In genomic region chr3:143234521-143234920, GRCh38 we compare ENCODE assay signal across 17 cellular contexts.
"Had no signal": no experiment of that assay in that cellular context is flagged by ENCODE, and none has a peak within 500 bp of the region (broad histone marks: within the 10 kb centered on the region; RNA-seq: fewer than 3 reads in every experiment).

No MANE protein-coding gene starts in this region.

- H3K4me3 Mint-ChIP-seq: activated T-cell treated with anti-CD3 and anti-CD28 coated beads, Interleukin-2, amount 50 U/mL, for 72 hours; T-helper 1 cell treated with Interleukin-12 subunit alpha and Interleukin-12 subunit beta and Interleukin-4 antibody, amounts not matched to agents 30 μg/mL and 1 μg/mL, for 36 hours had no signal

- ATAC-seq: activated T-cell treated with anti-CD3 and anti-CD28 coated beads, Interleukin-2, amount 50 U/mL, for 72 hours; left lung; psoas muscle; right cardiac atrium had no signal

- DNase-seq: activated CD4-positive, CD25-positive, alpha-beta regulatory T cell treated with anti-CD3 and anti-CD28 coated beads, Interleukin-2, amount 50 U/mL, for 72 hours; activated effector memory CD4-positive, alpha-beta T cell treated with anti-CD3 and anti-CD28 coated beads, Interleukin-2, amount 50 U/mL, for 16 hours; activated naive CD4-positive, alpha-beta T cell treated with anti-CD3 and anti-CD28 coated beads, Interleukin-2, amount 50 U/mL, for 16 hours; activated T-cell treated with anti-CD3 and anti-CD28 coated beads, Interleukin-2, amount 50 U/mL, for 72 hours; caudate nucleus; dorsolateral prefrontal cortex; head of caudate nucleus; left lung; midbrain; ovary; psoas muscle; right cardiac atrium; stomach; trophoblast cell had no signal

- H3K27ac Mint-ChIP-seq: activated T-cell treated with anti-CD3 and anti-CD28 coated beads, Interleukin-2, amount 50 U/mL, for 72 hours; T-helper 1 cell treated with Interleukin-12 subunit alpha and Interleukin-12 subunit beta and Interleukin-4 antibody, amounts not matched to agents 30 μg/mL and 1 μg/mL, for 36 hours had no signal

- H3K4me3 ChIP-seq: dorsolateral prefrontal cortex, left lung, ovary, psoas muscle, skin epidermis, stomach, vagina had no signal
